In genomic region chr7:120989571-120990220, GRCh38 we compare ENCODE assay signal across 10 cellular contexts. TPM values are rescaled to one million over a fixed set of nuclear protein-coding genes. Genes with fewer than 3 reads are reported as not detected.
DNase-seq lines count a peak whose midpoint lies in the region; ATAC-seq, FAIRE-seq and TF ChIP-seq lines count a peak whose summit lies in the region.
"Had no signal": no experiment of that assay in that cellular context is flagged by ENCODE, and none has a peak within 500 bp of the region (broad histone marks: within the 10 kb centered on the region; RNA-seq: fewer than 3 reads in every experiment).

No MANE protein-coding gene starts in this region.

- H2AFZ ChIP-seq in GM23338 (peak overlapping the region; percentile 98), neuronal stem cell (ENCODE audit: low read length) (no peak overlapping the region)

- H2AK5ac ChIP-seq in neuronal stem cell (ENCODE audit: low read depth, low read length), result no peak overlapping the region

- H2BK12ac ChIP-seq in neuronal stem cell (ENCODE audit: low read length), result no peak overlapping the region

- no peaks in the 10 kb centered on the region for H3K9me3 Mint-ChIP-seq in GM23338

- H3K27ac Mint-ChIP-seq in GM23338, result no peak overlapping the region

- peaks cover 18% of the 10 kb centered on the region for H3K27me3 ChIP-seq in GM23338 (ENCODE audit: insufficient read depth)
- no peaks in the 10 kb centered on the region for H3K27me3 ChIP-seq in right lobe of liver
- peaks cover 0 to 33% (median 5%) of the 10 kb centered on the region in 7 donors for H3K27me3 ChIP-seq in spleen (replicated peaks in 1 of 7)
- peaks cover 0 to 19% (median 6%) of the 10 kb centered on the region in 3 experiments for H3K27me3 ChIP-seq in neuronal stem cell (ENCODE audit: control insufficient read depth in 3 of 3, insufficient read depth in 3 of 3, low read depth in 1 of 3, low read length in 3 of 3)

- no peaks in the 10 kb centered on the region for H4K20me1 ChIP-seq in GM23338 (replicated peaks; ENCODE audit: insufficient read depth)

- H3K79me2 ChIP-seq in GM23338 (replicated peaks; ENCODE audit: insufficient read depth), result no peaks in the 10 kb centered on the region

- no peak overlapping the region for H3K14ac ChIP-seq in neuronal stem cell (ENCODE audit: low read length)

- no peak overlapping the region for H3K18ac ChIP-seq in neuronal stem cell (ENCODE audit: low read length)

- H3K36me3 Mint-ChIP-seq in GM23338 (ENCODE audit: low read depth), result no peaks in the 10 kb centered on the region

- no peak overlapping the region for H3K4me3 Mint-ChIP-seq in GM23338

- H3K4me3 ChIP-seq in GM23338 (no peak overlapping the region), right lobe of liver (peak overlapping the region; percentile 46 to 62 (median 57)), spleen (peak overlapping the region; percentile 20 to 68 (median 44)), neuronal stem cell (ENCODE audit: low read length in 2 of 2) (no peak overlapping the region)

- H3K27me3 Mint-ChIP-seq in GM23338 (ENCODE audit: insufficient read depth, low read depth, poor library complexity), result peaks cover 14% of the 10 kb centered on the region

- H3K4ac ChIP-seq in neuronal stem cell (ENCODE audit: low read length), result no peak overlapping the region

- no peak for FAIRE-seq in D721Med (lab: Jason Lieb, UNC)
- FAIRE-seq: colon had no signal

- no peak for DNase-seq in GM23338 (ENCODE audit: low spot score)
- no peak for DNase-seq in caudate nucleus (lab: John Stamatoyannopoulos, UW)
- DNase-seq in right lobe of liver, result peak; percentile 35 to 62 (median 58)
- DNase-seq in spleen, result peak; percentile 67
- DNase-seq in neuronal stem cell (ENCODE audit: low spot score), result no peak
- no peak for DNase-seq in D721Med (ENCODE audit: insufficient read length, low spot score)
- DNase-seq in NCI-H510A (lab: John Stamatoyannopoulos, UW), result no peak

- no peaks in the 10 kb centered on the region for H3K9me2 ChIP-seq in GM23338 (ENCODE audit: insufficient read depth)

- no peaks in the 10 kb centered on the region for H3F3A ChIP-seq in GM23338 (replicated peaks; ENCODE audit: low read depth)

- H4K91ac ChIP-seq in neuronal stem cell (ENCODE audit: low read depth, low read length, poor library complexity), result no peak overlapping the region

- intact Hi-C loops in right lobe of liver (cut with DNase I) (loop anchor here (5.0 to 10.0 kb wide), 2 partner anchors 85 to 93 kb away; no protein-coding TSS in a partner anchor), spleen (cut with DNase I; ENCODE audit: low total_unique reads) (loop anchor here (5.0 kb wide), 1 partner anchor 93 kb away; no protein-coding TSS in a partner anchor)

- H3K4me1 ChIP-seq in GM23338 (ENCODE audit: insufficient read depth) (peaks cover 6% of the 10 kb centered on the region), right lobe of liver (peaks cover 0 to 16% (median 0%) of the 10 kb centered on the region in 4 donors), spleen (peaks cover 9 to 60% (median 25%) of the 10 kb centered on the region in 6 donors), neuronal stem cell (ENCODE audit: control insufficient read depth in 2 of 2, insufficient read depth in 1 of 2, low read depth in 1 of 2, low read length in 2 of 2) (peaks cover 0 to 6% of the 10 kb centered on the region in 2 donors)

- H3K27ac ChIP-seq in GM23338 (ENCODE audit: low read depth), result no peak overlapping the region
- peak overlapping the region; percentile 50 for H3K27ac ChIP-seq in caudate nucleus (ENCODE audit: low read depth, low read length)
- H3K27ac ChIP-seq in right lobe of liver, result peak overlapping the region; percentile 96 to 100 (median 98)
- peak overlapping the region; percentile 22 to 87 (median 84) for H3K27ac ChIP-seq in spleen
- no peak overlapping the region for H3K27ac ChIP-seq in neuronal stem cell (replicated peaks; ENCODE audit: low read length)

- WGBS in right lobe of liver (ENCODE audit: insufficient coverage, low coverage, low lambda C conversion rate, missing lambda C conversion rate), result 6% methylated on average over 12 of the region's 12 CpGs
- WGBS in spleen, 5 donors, result 16 to 48% (median 21%) methylated on average over 12 of the region's 12 CpGs
- WGBS in neuronal stem cell (ENCODE audit: extremely low coverage in 2 of 2, insufficient read length in 2 of 2, insufficient replicate concordance in 1 of 2), 2 donors, result no CpG with 5 or more reads among the region's 12 CpGs

- H3K9me3 ChIP-seq in right lobe of liver, result no peaks in the 10 kb centered on the region
- H3K9me3 ChIP-seq in spleen, result no peaks in the 10 kb centered on the region
- H3K9me3 ChIP-seq in neuronal stem cell (replicated peaks in 1 of 2; ENCODE audit: control insufficient read depth in 2 of 2, insufficient read depth in 1 of 2, low read depth in 1 of 2, low read length in 2 of 2), result no peaks in the 10 kb centered on the region

- ATAC-seq in GM23338 (no peak), right lobe of liver (peak; percentile 12 to 46 (median 38)), HG03342 (IDR thresholded peaks at IDR 0.05; ENCODE audit: unreplicated experiment) (no peak)

- H4K8ac ChIP-seq in neuronal stem cell (ENCODE audit: low read depth, low read length), result no peak overlapping the region

- H3K4me2 ChIP-seq in GM23338 (0 out of 2 replicates have a peak overlapping the region, but pooled peaks have one; percentile 86), neuronal stem cell (ENCODE audit: insufficient read depth, low read length, poor library complexity, severe bottlenecking) (no peak overlapping the region)

- TF ChIP-seq POLR2A in right lobe of liver (IDR thresholded peaks at IDR 0.05) (peak; percentile 35), spleen (IDR thresholded peaks at IDR 0.05) (no peak)

- H3K36me3 ChIP-seq in GM23338 (ENCODE audit: insufficient read depth) (no peaks in the 10 kb centered on the region), right lobe of liver (no peaks in the 10 kb centered on the region), spleen (no peaks in the 10 kb centered on the region), neuronal stem cell (replicated peaks in 1 of 2; ENCODE audit: control insufficient read depth in 2 of 2, insufficient read depth in 2 of 2, low read length in 2 of 2) (no peaks in the 10 kb centered on the region)

- H2BK15ac ChIP-seq in neuronal stem cell (ENCODE audit: low read length), result no peak overlapping the region

- H3K4me1 Mint-ChIP-seq in GM23338, result peaks cover 5% of the 10 kb centered on the region; the same call in 2 of the 3 replicates

- TF ChIP-seq CTCF in GM23338 (conservative IDR thresholded peaks at IDR 0.05; ENCODE audit: low read depth in 2 of 2), result no peak
- TF ChIP-seq CTCF in right lobe of liver (IDR thresholded peaks at IDR 0.05), result no peak
- no peak for TF ChIP-seq CTCF in spleen (IDR thresholded peaks at IDR 0.05 in 8 of 11, conservative IDR thresholded peaks at IDR 0.05 in 3 of 11)
- TF ChIP-seq CTCF in D721Med (IDR thresholded peaks at IDR 0.05; ENCODE audit: insufficient read depth, missing control alignments), result no peak

- H2BK120ac ChIP-seq in neuronal stem cell (ENCODE audit: low read depth, low read length), result no peak overlapping the region

- H3K79me1 ChIP-seq in neuronal stem cell (ENCODE audit: low read depth, low read length), result no peaks in the 10 kb centered on the region

- no peak overlapping the region for H2BK5ac ChIP-seq in neuronal stem cell (ENCODE audit: low read length)

- no peak overlapping the region for H3K9ac ChIP-seq in neuronal stem cell (ENCODE audit: low read depth, low read length, poor library complexity)

- H3K23ac ChIP-seq in neuronal stem cell (ENCODE audit: low read depth, low read length, poor library complexity), result no peak overlapping the region

TF ChIP-seq in GM23338, 12 proteins besides CTCF, POLR2A, EP300 and RAD21:
- TF ChIP-seq ZNF114 (CRISPR knock-in tag; IDR thresholded peaks at IDR 0.05) (no peak), JUNB (IDR thresholded peaks at IDR 0.05; ENCODE audit: unreplicated experiment) (no peak), ZNF331 (CRISPR knock-in tag; IDR thresholded peaks at IDR 0.05; ENCODE audit: low read depth) (no peak), ETS1 (IDR thresholded peaks at IDR 0.05) (no peak)

RNA-seq across cellular contexts. Expression of gene CPED1, which starts 1.2 kb away (rescaled TPM):
- total RNA-seq in GM23338 (2014; rRNA removed; shearing (Covaris generic)), result 0.17 and 0.23 TPM in 2 replicates
- polyA plus RNA-seq in GM23338 (2016; fragmentation: Nextera tagmentation; extraction: Ambion mirVana) (0.45 and 0.47 TPM in 2 replicates), spleen (1 to 10 TPM; 1.5 to 3.0 (median 2.8) TPM)
- total RNA-seq in right lobe of liver (10 to 100 TPM; 24.3 to 45.8 (median 34.9) TPM), spleen (10 to 100 TPM; 32.3 to 81.6 (median 49.5) TPM)
- 0.01 TPM for polyA plus RNA-seq in neuronal stem cell (2013, experiment 1 of 2)
- not detected for polyA plus RNA-seq in neuronal stem cell (2013, experiment 2 of 2)
- polyA plus RNA-seq: neural cell had no signal

RNA-seq across cellular contexts. Expression of gene ING3, which starts 39.1 kb away (rescaled TPM):
- 17.8 and 32.0 TPM in 2 replicates for total RNA-seq in GM23338 (2014; rRNA removed; shearing (Covaris generic))
- polyA plus RNA-seq in GM23338 (2016; fragmentation: Nextera tagmentation; extraction: Ambion mirVana) (20.7 and 26.2 TPM in 2 replicates), spleen (10 to 100 TPM; 10.2 to 16.9 (median 10.6) TPM)
- total RNA-seq in right lobe of liver (1 to 10 TPM; 4.5 to 6.5 (median 6.2) TPM), spleen (10 to 100 TPM; 21.7 to 40.9 (median 31.9) TPM)
- polyA plus RNA-seq in neuronal stem cell (2013, experiment 1 of 2), result 20.1 TPM
- polyA plus RNA-seq in neuronal stem cell (2013, experiment 2 of 2), result 21.1 TPM

Comparison
In these comparisons a context has a peak if more than half of its experiments do, and no peak if none do; other contexts are left out.
1. ATAC-seq: peak in right lobe of liver (4 of 4); none in GM23338 (single experiment) and HG03342 (single experiment).
2. DNase-seq: peak in right lobe of liver (3 of 3) and spleen (single experiment); none in GM23338 (single experiment), caudate nucleus (0 of 61), neuronal stem cell (single experiment), D721Med (single experiment) and NCI-H510A (single experiment).
3. H3K27ac ChIP-seq: peak in caudate nucleus (single experiment), right lobe of liver (3 of 3) and spleen (8 of 8); none in GM23338 (single experiment) and neuronal stem cell (single experiment).
4. H3K4me3 ChIP-seq: peak in right lobe of liver (3 of 3) and spleen (8 of 8); none in GM23338 (single experiment) and neuronal stem cell (0 of 2).
5. RNA of gene CPED1, which starts 1.2 kb away (total RNA-seq): 32.3 to 81.6 TPM in spleen and 24.3 to 45.8 TPM in right lobe of liver; 0.17 to 0.23 TPM in GM23338; every median in the first group is over 10 times any median in the second.